ENCODE assay signal across 8 cellular contexts in genomic region chr18:97252-97914, GRCh38.
DNase-seq lines count a peak whose midpoint lies in the region; ATAC-seq and TF ChIP-seq lines count a peak whose summit lies in the region.
"Not testable (repeated sequence)": the region's sequence is repeated elsewhere in the genome, so short reads cannot be mapped to it uniquely, and the experiment has no call there.

No MANE protein-coding gene starts in this region.

- H3K27ac ChIP-seq in DND-41 (ENCODE audit: low read length) = not testable (repeated sequence)

- H3K4me3 ChIP-seq in DND-41 (ENCODE audit: low read depth in 1 of 2, low read length in 2 of 2) = not testable (repeated sequence)

- H3K36me3 ChIP-seq in DND-41 (ENCODE audit: insufficient read depth, low read length) = not testable (repeated sequence)

- H3K27me3 ChIP-seq in DND-41 (ENCODE audit: insufficient read depth, low read length, poor library complexity) = not testable (repeated sequence)

- H3K4me1 ChIP-seq in DND-41 (ENCODE audit: insufficient read depth, low read length) = not testable (repeated sequence)

- not testable (repeated sequence) for H4K20me1 ChIP-seq in DND-41 (ENCODE audit: insufficient read depth, low read length)

- H3K9ac ChIP-seq in DND-41 (ENCODE audit: low read depth, low read length) = not testable (repeated sequence)

- H3K9me3 ChIP-seq in DND-41 (ENCODE audit: insufficient read depth, low read length, severe bottlenecking) = not testable (repeated sequence)

- H3K79me2 ChIP-seq in DND-41 (ENCODE audit: insufficient read depth, low read length) = not testable (repeated sequence)

- not testable (repeated sequence) for ATAC-seq in DND-41 (ENCODE audit: insufficient read depth, low read depth)
- ATAC-seq in GM18907 (IDR thresholded peaks at IDR 0.05; ENCODE audit: unreplicated experiment) (peak; percentile 87), GM21576 (IDR thresholded peaks at IDR 0.05; ENCODE audit: unreplicated experiment) (peak; percentile 94), HG02970 (IDR thresholded peaks at IDR 0.05; ENCODE audit: low FRiP score, unreplicated experiment) (peak; percentile 72), HG03520 (IDR thresholded peaks at IDR 0.05; ENCODE audit: unreplicated experiment) (peak; percentile 98)

- H2AFZ ChIP-seq in DND-41 (ENCODE audit: low read depth, low read length) = not testable (repeated sequence)

- not testable (repeated sequence) for H3K4me2 ChIP-seq in DND-41 (ENCODE audit: insufficient read depth, low read length)

- peak; percentile 15 for TF ChIP-seq CTCF in DND-41 (IDR thresholded peaks at IDR 0.05; ENCODE audit: borderline replicate concordance, extremely low read depth, low read length, poor library complexity, severe bottlenecking)

- DNase-seq in DND-41 = not testable (repeated sequence)
- peak; percentile 78 for DNase-seq in activated CD4-positive, alpha-beta T cell treated with anti-CD3 and anti-CD28 coated beads for 48 hours
- peak; percentile 8 for DNase-seq in effector CD8-positive, alpha-beta T cell (lab: John Stamatoyannopoulos, UW)
- peak in 2 of 3 donors; percentile 51 to 60 for DNase-seq in stimulated activated CD4-positive, alpha-beta T cell treated with anti-CD3 and anti-CD28 coated beads, Interleukin-12 subunit alpha, Interleukin-12 subunit beta, amount 100 ng/mL, for 48 hours (ENCODE audit: low read depth in 2 of 3, low spot score in 1 of 3)
